In genomic region chr17:82078433-82078832, GRCh38 we compare ENCODE assay signal across 1 cellular context.
TF ChIP-seq lines count a peak whose summit lies in the region.

No MANE protein-coding gene starts in this region.

TF ChIP-seq in K562, 482 proteins besides CTCF, POLR2A, EP300 and RAD21 (continued from another document):
- TF ChIP-seq ZBTB40 (IDR thresholded peaks at IDR 0.05) (no peak), ZBTB40 (CRISPR knock-in tag; IDR thresholded peaks at IDR 0.05) (no peak), GTF2A2 (tag; IDR thresholded peaks at IDR 0.05) (no peak)
